In genomic region chr2:120785228-120785966, GRCh38 we compare ENCODE assay signal across 1 cellular context.
TF ChIP-seq lines count a peak whose summit lies in the region.

No MANE protein-coding gene starts in this region.

TF ChIP-seq in H1, 55 proteins besides CTCF, POLR2A, EP300 and RAD21:
- TF ChIP-seq POLR2AphosphoS5 (IDR thresholded peaks at IDR 0.05; ENCODE audit: low read depth, low read length) (no peak), GTF2F1 (IDR thresholded peaks at IDR 0.05; ENCODE audit: borderline replicate concordance, low read depth, low read length) (no peak), TBP (IDR thresholded peaks at IDR 0.05; ENCODE audit: low read depth, low read length) (no peak), RNF2 (IDR thresholded peaks at IDR 0.05; ENCODE audit: borderline replicate concordance, low read depth, low read length, missing control alignments, poor library complexity, severe bottlenecking) (no peak), MAX (IDR thresholded peaks at IDR 0.05) (no peak), TAF1 (IDR thresholded peaks at IDR 0.05; ENCODE audit: low read depth, low read length) (no peak), CREB1 (IDR thresholded peaks at IDR 0.05) (no peak), E2F6 (IDR thresholded peaks at IDR 0.05) (no peak), PHF8 (conservative IDR thresholded peaks at IDR 0.05; ENCODE audit: low read depth, low read length) (no peak)
